18 cellular contexts compared by ENCODE assay signal in the genomic region with DNA sequence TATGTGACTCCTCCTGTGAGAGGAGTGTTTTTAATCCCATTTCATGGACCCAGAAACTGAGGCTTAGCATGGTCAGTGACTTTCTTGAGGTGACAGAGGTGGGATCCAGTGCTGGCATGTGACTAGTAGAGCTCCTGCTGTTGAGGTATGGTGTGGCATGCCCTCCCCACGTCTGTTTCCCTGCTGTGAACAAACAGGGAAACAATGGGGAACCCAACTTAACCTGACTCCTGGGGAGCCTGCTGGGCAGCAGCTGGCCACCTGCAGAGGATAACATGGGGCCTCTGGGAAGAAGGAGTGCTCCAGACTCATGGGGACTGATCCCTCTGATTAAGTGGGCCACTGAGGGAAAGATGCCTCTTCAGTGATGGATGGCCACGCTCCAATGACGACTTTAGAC.
"Had no signal": no experiment of that assay in that cellular context is flagged by ENCODE, and none has a peak within 500 bp of the region (broad histone marks: within the 10 kb centered on the region; RNA-seq: fewer than 3 reads in every experiment).

No MANE protein-coding gene starts in this region.

- ATAC-seq: activated naive CD8-positive, alpha-beta T cell treated with anti-CD3 and anti-CD28 coated beads, Interleukin-2, amount 50 U/mL, for 24 hours; activated T-cell treated with anti-CD3 and anti-CD28 coated beads, Interleukin-2, amount 50 U/mL, for 4 hours; naive thymus-derived CD4-positive, alpha-beta T cell; pancreas had no signal

- H3K4me1 Mint-ChIP-seq: activated naive CD4-positive, alpha-beta T cell treated with anti-CD3 and anti-CD28 coated beads, Interleukin-2, amount 50 U/mL, for 24 hours had no signal

- H3K27me3 Mint-ChIP-seq: activated CD4-positive, alpha-beta memory T cell treated with anti-CD3 and anti-CD28 coated beads, Interleukin-2, amount 10 ng/mL, durations not matched to agents 7 days and 5 days; activated CD4-positive, alpha-beta T cell treated with anti-CD3 and anti-CD28 coated beads, Interleukin-2, amount 10 ng/mL, durations not matched to agents 7 days and 5 days; activated naive CD4-positive, alpha-beta T cell treated with anti-CD3 and anti-CD28 coated beads, Interleukin-2, amount 50 U/mL, for 24 hours; activated naive CD8-positive, alpha-beta T cell treated with anti-CD3 and anti-CD28 coated beads, Interleukin-2, amount 50 U/mL, for 24 hours; naive thymus-derived CD4-positive, alpha-beta T cell; type B pancreatic cell had no signal

- DNase-seq: activated CD4-positive, alpha-beta memory T cell treated with anti-CD3 and anti-CD28 coated beads, Interleukin-2, amount 10 ng/mL, durations not matched to agents 7 days and 5 days; activated CD4-positive, alpha-beta T cell treated with anti-CD3 and anti-CD28 coated beads for 1 hour; activated CD4-positive, alpha-beta T cell treated with anti-CD3 and anti-CD28 coated beads, Interleukin-2, amount 10 ng/mL, durations not matched to agents 7 days and 5 days; activated naive CD8-positive, alpha-beta T cell treated with anti-CD3 and anti-CD28 coated beads, Interleukin-2, amount 50 U/mL, for 24 hours; activated T-cell treated with anti-CD3 and anti-CD28 coated beads, Interleukin-2, amount 50 U/mL, for 4 hours; amygdala; central memory CD4-positive, alpha-beta T cell; head of caudate nucleus; hippocampal formation; midbrain; naive thymus-derived CD4-positive, alpha-beta T cell; pancreas; stimulated activated naive CD4-positive, alpha-beta T cell treated with Interleukin-2 at 50 U/mL for 16 hours; T-helper 2 cell; testis had no signal

- H3K4me3 Mint-ChIP-seq: activated CD4-positive, alpha-beta memory T cell treated with anti-CD3 and anti-CD28 coated beads, Interleukin-2, amount 10 ng/mL, durations not matched to agents 7 days and 5 days; activated CD4-positive, alpha-beta T cell treated with anti-CD3 and anti-CD28 coated beads, Interleukin-2, amount 10 ng/mL, durations not matched to agents 7 days and 5 days; activated naive CD4-positive, alpha-beta T cell treated with anti-CD3 and anti-CD28 coated beads, Interleukin-2, amount 50 U/mL, for 24 hours; activated naive CD8-positive, alpha-beta T cell treated with anti-CD3 and anti-CD28 coated beads, Interleukin-2, amount 50 U/mL, for 24 hours; activated T-cell treated with anti-CD3 and anti-CD28 coated beads, Interleukin-2, amount 50 U/mL, for 4 hours; naive thymus-derived CD4-positive, alpha-beta T cell; type B pancreatic cell had no signal

- H3K27ac Mint-ChIP-seq: activated CD4-positive, alpha-beta memory T cell treated with anti-CD3 and anti-CD28 coated beads, Interleukin-2, amount 10 ng/mL, durations not matched to agents 7 days and 5 days; activated CD4-positive, alpha-beta T cell treated with anti-CD3 and anti-CD28 coated beads, Interleukin-2, amount 10 ng/mL, durations not matched to agents 7 days and 5 days; activated naive CD4-positive, alpha-beta T cell treated with anti-CD3 and anti-CD28 coated beads, Interleukin-2, amount 50 U/mL, for 24 hours; activated naive CD8-positive, alpha-beta T cell treated with anti-CD3 and anti-CD28 coated beads, Interleukin-2, amount 50 U/mL, for 24 hours; activated T-helper 2 cell treated with anti-CD3 and anti-CD28 coated beads, Interferon-gamma antibody, Interleukin-2, Interleukin-4, amounts not matched to agents 10 μg/mL and 5 μg/mL and 100 μg/mL, durations not matched to agents 14 hours and 24 hours and 36 hours; naive thymus-derived CD4-positive, alpha-beta T cell; type B pancreatic cell had no signal

- H3K9me3 Mint-ChIP-seq: activated CD4-positive, alpha-beta memory T cell treated with anti-CD3 and anti-CD28 coated beads, Interleukin-2, amount 10 ng/mL, durations not matched to agents 7 days and 5 days; activated CD4-positive, alpha-beta T cell treated with anti-CD3 and anti-CD28 coated beads, Interleukin-2, amount 10 ng/mL, durations not matched to agents 7 days and 5 days; activated naive CD4-positive, alpha-beta T cell treated with anti-CD3 and anti-CD28 coated beads, Interleukin-2, amount 50 U/mL, for 24 hours; activated naive CD8-positive, alpha-beta T cell treated with anti-CD3 and anti-CD28 coated beads, Interleukin-2, amount 50 U/mL, for 24 hours; activated T-cell treated with anti-CD3 and anti-CD28 coated beads, Interleukin-2, amount 50 U/mL, for 4 hours; activated T-helper 2 cell treated with anti-CD3 and anti-CD28 coated beads, Interferon-gamma antibody, Interleukin-2, Interleukin-4, amounts not matched to agents 10 μg/mL and 5 μg/mL and 100 μg/mL, durations not matched to agents 14 hours and 24 hours and 36 hours; naive thymus-derived CD4-positive, alpha-beta T cell; type B pancreatic cell had no signal
